In the genomic region with DNA sequence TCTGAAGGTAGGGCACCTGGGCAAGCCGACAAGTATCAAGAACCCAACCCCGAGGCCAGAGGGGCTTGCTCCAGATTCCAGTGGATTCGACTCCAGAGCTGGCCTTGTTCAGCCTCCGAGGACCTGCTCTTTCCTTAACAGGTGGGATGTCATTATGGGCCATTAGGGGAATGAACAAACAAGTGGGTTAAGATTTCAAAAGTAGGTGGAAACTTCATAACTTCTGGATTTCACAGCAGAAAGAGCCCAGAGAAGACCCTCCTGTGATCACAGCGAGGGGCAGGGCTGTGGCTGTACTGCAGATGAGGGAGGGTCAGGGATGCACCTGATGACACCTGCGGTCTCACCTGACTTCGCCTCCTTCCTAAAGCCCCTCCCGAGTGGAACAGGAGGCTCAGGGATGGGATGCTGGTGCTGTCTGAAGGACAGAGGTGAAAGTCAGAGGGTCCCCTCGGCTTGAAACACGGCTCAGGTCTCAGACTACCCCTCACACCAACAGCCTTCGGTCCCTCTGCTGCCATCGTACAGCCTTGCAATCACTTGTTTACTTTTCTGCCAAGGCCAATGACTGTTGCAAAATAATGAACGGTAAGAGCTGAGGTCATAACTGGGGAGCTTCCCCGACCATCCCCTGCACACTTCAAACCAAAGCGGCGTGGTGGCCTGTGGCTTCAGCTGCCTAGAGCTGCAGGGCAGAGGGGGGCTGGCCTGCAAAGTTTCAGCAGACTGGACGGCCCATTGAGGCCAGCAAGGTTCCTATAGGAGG, we compare ENCODE assay signal across 1 cellular context.
A peak's percentile ranks its signal among the peaks of the same experiment; 100 is the strongest.
TF ChIP-seq lines count a peak whose summit lies in the region.

No MANE protein-coding gene starts in this region.

TF ChIP-seq in HepG2, 621 proteins besides CTCF, POLR2A, EP300 and RAD21 (continued from another document and continues in another):
- TF ChIP-seq, protein P1, sequence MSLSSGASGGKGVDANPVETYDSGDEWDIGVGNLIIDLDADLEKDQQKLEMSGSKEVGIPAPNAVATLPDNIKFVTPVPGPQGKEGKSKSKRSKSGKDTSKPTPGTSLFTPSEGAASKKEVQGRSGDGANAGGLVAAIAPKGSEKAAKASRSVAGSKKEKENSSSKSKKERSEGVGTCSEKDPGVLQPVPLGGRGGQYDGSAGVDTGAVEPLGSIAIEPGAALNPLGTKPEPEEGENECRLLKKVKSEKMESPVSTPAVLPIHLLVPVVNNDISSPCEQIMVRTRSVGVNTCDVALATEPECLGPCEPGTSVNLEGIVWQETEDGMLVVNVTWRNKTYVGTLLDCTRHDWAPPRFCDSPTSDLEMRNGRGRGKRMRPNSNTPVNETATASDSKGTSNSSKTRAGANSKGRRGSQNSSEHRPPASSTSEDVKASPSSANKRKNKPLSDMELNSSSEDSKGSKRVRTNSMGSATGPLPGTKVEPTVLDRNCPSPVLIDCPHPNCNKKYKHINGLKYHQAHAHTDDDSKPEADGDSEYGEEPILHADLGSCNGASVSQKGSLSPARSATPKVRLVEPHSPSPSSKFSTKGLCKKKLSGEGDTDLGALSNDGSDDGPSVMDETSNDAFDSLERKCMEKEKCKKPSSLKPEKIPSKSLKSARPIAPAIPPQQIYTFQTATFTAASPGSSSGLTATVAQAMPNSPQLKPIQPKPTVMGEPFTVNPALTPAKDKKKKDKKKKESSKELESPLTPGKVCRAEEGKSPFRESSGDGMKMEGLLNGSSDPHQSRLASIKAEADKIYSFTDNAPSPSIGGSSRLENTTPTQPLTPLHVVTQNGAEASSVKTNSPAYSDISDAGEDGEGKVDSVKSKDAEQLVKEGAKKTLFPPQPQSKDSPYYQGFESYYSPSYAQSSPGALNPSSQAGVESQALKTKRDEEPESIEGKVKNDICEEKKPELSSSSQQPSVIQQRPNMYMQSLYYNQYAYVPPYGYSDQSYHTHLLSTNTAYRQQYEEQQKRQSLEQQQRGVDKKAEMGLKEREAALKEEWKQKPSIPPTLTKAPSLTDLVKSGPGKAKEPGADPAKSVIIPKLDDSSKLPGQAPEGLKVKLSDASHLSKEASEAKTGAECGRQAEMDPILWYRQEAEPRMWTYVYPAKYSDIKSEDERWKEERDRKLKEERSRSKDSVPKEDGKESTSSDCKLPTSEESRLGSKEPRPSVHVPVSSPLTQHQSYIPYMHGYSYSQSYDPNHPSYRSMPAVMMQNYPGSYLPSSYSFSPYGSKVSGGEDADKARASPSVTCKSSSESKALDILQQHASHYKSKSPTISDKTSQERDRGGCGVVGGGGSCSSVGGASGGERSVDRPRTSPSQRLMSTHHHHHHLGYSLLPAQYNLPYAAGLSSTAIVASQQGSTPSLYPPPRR (CRISPR knock-in tag; IDR thresholded peaks at IDR 0.05; ENCODE audit: borderline replicate concordance): peak; percentile 58; the same call in 1 of the 2 replicates
- no peak for TF ChIP-seq ZNF674 (CRISPR knock-in tag; IDR thresholded peaks at IDR 0.05; ENCODE audit: low read depth)
- TF ChIP-seq JUN (CRISPR knock-in tag; IDR thresholded peaks at IDR 0.05): peak; percentile 94
- no peak for TF ChIP-seq ZNF253 (CRISPR knock-in tag; IDR thresholded peaks at IDR 0.05; ENCODE audit: borderline replicate concordance)
- no peak for TF ChIP-seq RFXAP (CRISPR knock-in tag; IDR thresholded peaks at IDR 0.05; ENCODE audit: borderline replicate concordance)
- TF ChIP-seq, protein P2, sequence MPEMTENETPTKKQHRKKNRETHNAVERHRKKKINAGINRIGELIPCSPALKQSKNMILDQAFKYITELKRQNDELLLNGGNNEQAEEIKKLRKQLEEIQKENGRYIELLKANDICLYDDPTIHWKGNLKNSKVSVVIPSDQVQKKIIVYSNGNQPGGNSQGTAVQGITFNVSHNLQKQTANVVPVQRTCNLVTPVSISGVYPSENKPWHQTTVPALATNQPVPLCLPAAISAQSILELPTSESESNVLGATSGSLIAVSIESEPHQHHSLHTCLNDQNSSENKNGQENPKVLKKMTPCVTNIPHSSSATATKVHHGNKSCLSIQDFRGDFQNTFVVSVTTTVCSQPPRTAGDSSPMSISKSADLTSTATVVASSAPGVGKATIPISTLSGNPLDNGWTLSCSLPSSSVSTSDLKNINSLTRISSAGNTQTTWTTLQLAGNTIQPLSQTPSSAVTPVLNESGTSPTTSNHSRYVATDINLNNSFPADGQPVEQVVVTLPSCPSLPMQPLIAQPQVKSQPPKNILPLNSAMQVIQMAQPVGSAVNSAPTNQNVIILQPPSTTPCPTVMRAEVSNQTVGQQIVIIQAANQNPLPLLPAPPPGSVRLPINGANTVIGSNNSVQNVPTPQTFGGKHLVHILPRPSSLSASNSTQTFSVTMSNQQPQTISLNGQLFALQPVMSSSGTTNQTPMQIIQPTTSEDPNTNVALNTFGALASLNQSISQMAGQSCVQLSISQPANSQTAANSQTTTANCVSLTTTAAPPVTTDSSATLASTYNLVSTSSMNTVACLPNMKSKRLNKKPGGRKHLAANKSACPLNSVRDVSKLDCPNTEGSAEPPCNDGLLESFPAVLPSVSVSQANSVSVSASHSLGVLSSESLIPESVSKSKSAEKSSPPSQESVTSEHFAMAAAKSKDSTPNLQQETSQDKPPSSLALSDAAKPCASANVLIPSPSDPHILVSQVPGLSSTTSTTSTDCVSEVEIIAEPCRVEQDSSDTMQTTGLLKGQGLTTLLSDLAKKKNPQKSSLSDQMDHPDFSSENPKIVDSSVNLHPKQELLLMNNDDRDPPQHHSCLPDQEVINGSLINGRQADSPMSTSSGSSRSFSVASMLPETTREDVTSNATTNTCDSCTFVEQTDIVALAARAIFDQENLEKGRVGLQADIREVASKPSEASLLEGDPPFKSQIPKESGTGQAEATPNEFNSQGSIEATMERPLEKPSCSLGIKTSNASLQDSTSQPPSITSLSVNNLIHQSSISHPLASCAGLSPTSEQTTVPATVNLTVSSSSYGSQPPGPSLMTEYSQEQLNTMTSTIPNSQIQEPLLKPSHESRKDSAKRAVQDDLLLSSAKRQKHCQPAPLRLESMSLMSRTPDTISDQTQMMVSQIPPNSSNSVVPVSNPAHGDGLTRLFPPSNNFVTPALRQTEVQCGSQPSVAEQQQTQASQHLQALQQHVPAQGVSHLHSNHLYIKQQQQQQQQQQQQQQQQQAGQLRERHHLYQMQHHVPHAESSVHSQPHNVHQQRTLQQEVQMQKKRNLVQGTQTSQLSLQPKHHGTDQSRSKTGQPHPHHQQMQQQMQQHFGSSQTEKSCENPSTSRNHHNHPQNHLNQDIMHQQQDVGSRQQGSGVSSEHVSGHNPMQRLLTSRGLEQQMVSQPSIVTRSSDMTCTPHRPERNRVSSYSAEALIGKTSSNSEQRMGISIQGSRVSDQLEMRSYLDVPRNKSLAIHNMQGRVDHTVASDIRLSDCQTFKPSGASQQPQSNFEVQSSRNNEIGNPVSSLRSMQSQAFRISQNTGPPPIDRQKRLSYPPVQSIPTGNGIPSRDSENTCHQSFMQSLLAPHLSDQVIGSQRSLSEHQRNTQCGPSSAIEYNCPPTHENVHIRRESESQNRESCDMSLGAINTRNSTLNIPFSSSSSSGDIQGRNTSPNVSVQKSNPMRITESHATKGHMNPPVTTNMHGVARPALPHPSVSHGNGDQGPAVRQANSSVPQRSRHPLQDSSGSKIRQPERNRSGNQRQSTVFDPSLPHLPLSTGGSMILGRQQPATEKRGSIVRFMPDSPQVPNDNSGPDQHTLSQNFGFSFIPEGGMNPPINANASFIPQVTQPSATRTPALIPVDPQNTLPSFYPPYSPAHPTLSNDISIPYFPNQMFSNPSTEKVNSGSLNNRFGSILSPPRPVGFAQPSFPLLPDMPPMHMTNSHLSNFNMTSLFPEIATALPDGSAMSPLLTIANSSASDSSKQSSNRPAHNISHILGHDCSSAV (CRISPR knock-in tag; IDR thresholded peaks at IDR 0.05; ENCODE audit: borderline replicate concordance): no peak
- TF ChIP-seq, protein P3, sequence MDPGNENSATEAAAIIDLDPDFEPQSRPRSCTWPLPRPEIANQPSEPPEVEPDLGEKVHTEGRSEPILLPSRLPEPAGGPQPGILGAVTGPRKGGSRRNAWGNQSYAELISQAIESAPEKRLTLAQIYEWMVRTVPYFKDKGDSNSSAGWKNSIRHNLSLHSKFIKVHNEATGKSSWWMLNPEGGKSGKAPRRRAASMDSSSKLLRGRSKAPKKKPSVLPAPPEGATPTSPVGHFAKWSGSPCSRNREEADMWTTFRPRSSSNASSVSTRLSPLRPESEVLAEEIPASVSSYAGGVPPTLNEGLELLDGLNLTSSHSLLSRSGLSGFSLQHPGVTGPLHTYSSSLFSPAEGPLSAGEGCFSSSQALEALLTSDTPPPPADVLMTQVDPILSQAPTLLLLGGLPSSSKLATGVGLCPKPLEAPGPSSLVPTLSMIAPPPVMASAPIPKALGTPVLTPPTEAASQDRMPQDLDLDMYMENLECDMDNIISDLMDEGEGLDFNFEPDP (CRISPR knock-in tag; conservative IDR thresholded peaks at IDR 0.05): 0 out of 2 replicates have a peak, but pooled peaks have one; percentile 44
- no peak for TF ChIP-seq ZSCAN30 (CRISPR knock-in tag; IDR thresholded peaks at IDR 0.05)
- TF ChIP-seq, protein P4, sequence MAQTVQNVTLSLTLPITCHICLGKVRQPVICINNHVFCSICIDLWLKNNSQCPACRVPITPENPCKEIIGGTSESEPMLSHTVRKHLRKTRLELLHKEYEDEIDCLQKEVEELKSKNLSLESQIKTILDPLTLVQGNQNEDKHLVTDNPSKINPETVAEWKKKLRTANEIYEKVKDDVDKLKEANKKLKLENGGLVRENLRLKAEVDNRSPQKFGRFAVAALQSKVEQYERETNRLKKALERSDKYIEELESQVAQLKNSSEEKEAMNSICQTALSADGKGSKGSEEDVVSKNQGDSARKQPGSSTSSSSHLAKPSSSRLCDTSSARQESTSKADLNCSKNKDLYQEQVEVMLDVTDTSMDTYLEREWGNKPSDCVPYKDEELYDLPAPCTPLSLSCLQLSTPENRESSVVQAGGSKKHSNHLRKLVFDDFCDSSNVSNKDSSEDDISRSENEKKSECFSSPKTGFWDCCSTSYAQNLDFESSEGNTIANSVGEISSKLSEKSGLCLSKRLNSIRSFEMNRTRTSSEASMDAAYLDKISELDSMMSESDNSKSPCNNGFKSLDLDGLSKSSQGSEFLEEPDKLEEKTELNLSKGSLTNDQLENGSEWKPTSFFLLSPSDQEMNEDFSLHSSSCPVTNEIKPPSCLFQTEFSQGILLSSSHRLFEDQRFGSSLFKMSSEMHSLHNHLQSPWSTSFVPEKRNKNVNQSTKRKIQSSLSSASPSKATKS (CRISPR knock-in tag; IDR thresholded peaks at IDR 0.05): no peak
- peak; percentile 43; the same call in 1 of the 2 replicates for TF ChIP-seq ZNF547 (CRISPR knock-in tag; IDR thresholded peaks at IDR 0.05)
- TF ChIP-seq JUNB (CRISPR knock-in tag; IDR thresholded peaks at IDR 0.05; ENCODE audit: borderline replicate concordance): no peak; the same call in 1 of the 2 replicates
- no peak for TF ChIP-seq NCOA5 (CRISPR knock-in tag; IDR thresholded peaks at IDR 0.05)
- TF ChIP-seq, protein P5, sequence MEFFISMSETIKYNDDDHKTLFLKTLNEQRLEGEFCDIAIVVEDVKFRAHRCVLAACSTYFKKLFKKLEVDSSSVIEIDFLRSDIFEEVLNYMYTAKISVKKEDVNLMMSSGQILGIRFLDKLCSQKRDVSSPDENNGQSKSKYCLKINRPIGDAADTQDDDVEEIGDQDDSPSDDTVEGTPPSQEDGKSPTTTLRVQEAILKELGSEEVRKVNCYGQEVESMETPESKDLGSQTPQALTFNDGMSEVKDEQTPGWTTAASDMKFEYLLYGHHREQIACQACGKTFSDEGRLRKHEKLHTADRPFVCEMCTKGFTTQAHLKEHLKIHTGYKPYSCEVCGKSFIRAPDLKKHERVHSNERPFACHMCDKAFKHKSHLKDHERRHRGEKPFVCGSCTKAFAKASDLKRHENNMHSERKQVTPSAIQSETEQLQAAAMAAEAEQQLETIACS (CRISPR knock-in tag; IDR thresholded peaks at IDR 0.05): no peak
- TF ChIP-seq MAFK (conservative IDR thresholded peaks at IDR 0.05 in 1 of 2, IDR thresholded peaks at IDR 0.05 in 1 of 2; ENCODE audit: low read length in 2 of 2): no peak
- TF ChIP-seq, protein P6, sequence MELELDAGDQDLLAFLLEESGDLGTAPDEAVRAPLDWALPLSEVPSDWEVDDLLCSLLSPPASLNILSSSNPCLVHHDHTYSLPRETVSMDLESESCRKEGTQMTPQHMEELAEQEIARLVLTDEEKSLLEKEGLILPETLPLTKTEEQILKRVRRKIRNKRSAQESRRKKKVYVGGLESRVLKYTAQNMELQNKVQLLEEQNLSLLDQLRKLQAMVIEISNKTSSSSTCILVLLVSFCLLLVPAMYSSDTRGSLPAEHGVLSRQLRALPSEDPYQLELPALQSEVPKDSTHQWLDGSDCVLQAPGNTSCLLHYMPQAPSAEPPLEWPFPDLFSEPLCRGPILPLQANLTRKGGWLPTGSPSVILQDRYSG (CRISPR knock-in tag; IDR thresholded peaks at IDR 0.05): no peak
- TF ChIP-seq PRMT3 (CRISPR knock-in tag; IDR thresholded peaks at IDR 0.05; ENCODE audit: borderline replicate concordance, low read depth): no peak
- no peak for TF ChIP-seq ZFP41 (CRISPR knock-in tag; IDR thresholded peaks at IDR 0.05; ENCODE audit: borderline replicate concordance)
- no peak for TF ChIP-seq ZNF383 (CRISPR knock-in tag; IDR thresholded peaks at IDR 0.05; ENCODE audit: borderline replicate concordance)
- TF ChIP-seq HNF4A (CRISPR knock-in tag; IDR thresholded peaks at IDR 0.05): peak; percentile 78
- TF ChIP-seq ATAD3A (CRISPR knock-in tag; IDR thresholded peaks at IDR 0.05): no peak
- TF ChIP-seq RBFOX2 (IDR thresholded peaks at IDR 0.05; ENCODE audit: low read depth, low read length): no peak
- TF ChIP-seq, protein P7, sequence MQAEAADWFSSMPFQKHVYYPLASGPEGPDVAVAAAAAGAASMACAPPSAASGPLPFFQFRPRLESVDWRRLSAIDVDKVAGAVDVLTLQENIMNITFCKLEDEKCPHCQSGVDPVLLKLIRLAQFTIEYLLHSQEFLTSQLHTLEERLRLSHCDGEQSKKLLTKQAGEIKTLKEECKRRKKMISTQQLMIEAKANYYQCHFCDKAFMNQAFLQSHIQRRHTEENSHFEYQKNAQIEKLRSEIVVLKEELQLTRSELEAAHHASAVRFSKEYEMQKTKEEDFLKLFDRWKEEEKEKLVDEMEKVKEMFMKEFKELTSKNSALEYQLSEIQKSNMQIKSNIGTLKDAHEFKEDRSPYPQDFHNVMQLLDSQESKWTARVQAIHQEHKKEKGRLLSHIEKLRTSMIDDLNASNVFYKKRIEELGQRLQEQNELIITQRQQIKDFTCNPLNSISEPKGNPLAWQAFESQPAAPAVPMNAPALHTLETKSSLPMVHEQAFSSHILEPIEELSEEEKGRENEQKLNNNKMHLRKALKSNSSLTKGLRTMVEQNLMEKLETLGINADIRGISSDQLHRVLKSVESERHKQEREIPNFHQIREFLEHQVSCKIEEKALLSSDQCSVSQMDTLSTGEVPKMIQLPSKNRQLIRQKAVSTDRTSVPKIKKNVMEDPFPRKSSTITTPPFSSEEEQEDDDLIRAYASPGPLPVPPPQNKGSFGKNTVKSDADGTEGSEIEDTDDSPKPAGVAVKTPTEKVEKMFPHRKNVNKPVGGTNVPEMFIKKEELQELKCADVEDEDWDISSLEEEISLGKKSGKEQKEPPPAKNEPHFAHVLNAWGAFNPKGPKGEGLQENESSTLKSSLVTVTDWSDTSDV (CRISPR knock-in tag; IDR thresholded peaks at IDR 0.05): 0 out of 2 replicates have a peak, but pooled peaks have one; percentile 23
- TF ChIP-seq ZNF747 (CRISPR knock-in tag; IDR thresholded peaks at IDR 0.05; ENCODE audit: borderline replicate concordance): peak; percentile 62; the same call in 1 of the 2 replicates
- no peak for TF ChIP-seq SNAI1 (CRISPR knock-in tag; IDR thresholded peaks at IDR 0.05; ENCODE audit: borderline replicate concordance)
- TF ChIP-seq ZNF761 (CRISPR knock-in tag; conservative IDR thresholded peaks at IDR 0.05): no peak
- TF ChIP-seq GTF2F1 (IDR thresholded peaks at IDR 0.05; ENCODE audit: low read length): peak; percentile 38; the same call in 1 of the 2 replicates
